ENCODE assay signal across 17 cellular contexts in the genomic region with DNA sequence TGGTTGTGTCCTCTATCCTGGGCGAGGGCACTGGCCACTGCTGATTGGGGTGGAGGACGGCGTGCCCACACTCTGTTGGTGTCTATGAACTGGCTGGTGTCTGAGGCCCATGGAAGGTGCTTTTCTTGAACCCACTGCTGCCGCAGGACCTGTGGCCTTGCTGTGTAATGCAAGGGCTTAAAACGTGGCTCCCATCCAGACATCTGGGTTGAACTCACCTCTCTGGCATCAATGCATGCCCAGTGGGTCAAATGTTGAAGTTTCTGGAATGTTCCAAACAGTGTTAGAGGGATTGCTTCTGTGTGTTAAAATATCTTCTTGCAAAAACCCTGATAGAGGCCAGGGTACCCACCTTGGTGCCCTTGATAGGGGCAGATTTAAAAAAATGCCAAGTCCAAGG. TPM values are rescaled to one million over a fixed set of nuclear protein-coding genes. Genes with fewer than 3 reads are reported as not detected.
DNase-seq lines count a peak whose midpoint lies in the region; ATAC-seq and TF ChIP-seq lines count a peak whose summit lies in the region.
"Had no signal": no experiment of that assay in that cellular context is flagged by ENCODE, and none has a peak within 500 bp of the region (broad histone marks: within the 10 kb centered on the region; RNA-seq: fewer than 3 reads in every experiment).

No MANE protein-coding gene starts in this region.

- no peak overlapping the region for H3K27ac Mint-ChIP-seq in stimulated activated naive CD8-positive, alpha-beta T cell treated with anti-CD3 and anti-CD28 coated beads, Interleukin-15, amount 100 ng/mL, for 72 hours
- H3K27ac Mint-ChIP-seq: CD8-positive, alpha-beta memory T cell; H9 had no signal

- ATAC-seq in stimulated activated naive CD8-positive, alpha-beta T cell treated with anti-CD3 and anti-CD28 coated beads, Interleukin-15, amount 100 ng/mL, for 72 hours, result no peak
- no peak for ATAC-seq in GM19397 (IDR thresholded peaks at IDR 0.05; ENCODE audit: unreplicated experiment)

- H3K4me3 ChIP-seq in choroid plexus epithelial cell (ENCODE audit: low read depth, low read length) (no peak overlapping the region), foreskin fibroblast (ENCODE audit: low read depth in 1 of 2, low read length in 2 of 2) (no peak overlapping the region), vagina (no peak overlapping the region)
- H3K4me3 ChIP-seq: Peyer's patch, SK-N-MC had no signal

- TF ChIP-seq POLR2A in vagina (IDR thresholded peaks at IDR 0.05), result no peak

- H3K27ac ChIP-seq in vagina, result no peak overlapping the region
- H3K27ac ChIP-seq: Peyer's patch, SK-N-MC had no signal

- no peaks in the 10 kb centered on the region for H3K9me3 Mint-ChIP-seq in stimulated activated naive CD8-positive, alpha-beta T cell treated with anti-CD3 and anti-CD28 coated beads, Interleukin-15, amount 100 ng/mL, for 72 hours
- H3K9me3 Mint-ChIP-seq: CD8-positive, alpha-beta memory T cell; H9 had no signal

- H3K27me3 ChIP-seq in vagina, result no peaks in the 10 kb centered on the region
- H3K27me3 ChIP-seq: Peyer's patch had no signal

- DNase-seq in EL, result peak; percentile 8
- peak; percentile 42 for DNase-seq in HCEC 1CT
- DNase-seq in choroid plexus epithelial cell (ENCODE audit: low read depth), result peak; percentile 44
- DNase-seq in foreskin fibroblast, result peak; percentile 64 to 77
- DNase-seq in stimulated activated naive CD8-positive, alpha-beta T cell treated with anti-CD3 and anti-CD28 coated beads, Interleukin-15, amount 100 ng/mL, for 72 hours, result no peak
- no peak for DNase-seq in vagina (ENCODE audit: extremely low spot score in 2 of 2)
- DNase-seq: C1 segment of cervical spinal cord; CD8-positive, alpha-beta memory T cell; DMS53; H9; MV-4-11; NCI-H1694 treated with DMSO at 0.1 percent for 48 hours; NK-92 treated with Interleukin-12 subunit alpha and Interleukin-12 subunit beta, amount 100 ng/mL, for 24 hours; Peyer's patch had no signal

- H3K4me1 ChIP-seq in vagina, result peaks cover 22% of the 10 kb centered on the region

- no peaks in the 10 kb centered on the region for H3K27me3 Mint-ChIP-seq in stimulated activated naive CD8-positive, alpha-beta T cell treated with anti-CD3 and anti-CD28 coated beads, Interleukin-15, amount 100 ng/mL, for 72 hours
- H3K27me3 Mint-ChIP-seq: CD8-positive, alpha-beta memory T cell had no signal

- no peaks in the 10 kb centered on the region for H3K9me3 ChIP-seq in vagina
- H3K9me3 ChIP-seq: Peyer's patch had no signal

- H3K36me3 ChIP-seq in vagina, result no peaks in the 10 kb centered on the region
- H3K36me3 ChIP-seq: Peyer's patch had no signal

- no peaks in the 10 kb centered on the region for H3K4me1 Mint-ChIP-seq in stimulated activated naive CD8-positive, alpha-beta T cell treated with anti-CD3 and anti-CD28 coated beads, Interleukin-15, amount 100 ng/mL, for 72 hours

- TF ChIP-seq CTCF in choroid plexus epithelial cell (conservative IDR thresholded peaks at IDR 0.05; ENCODE audit: low read depth, low read length) (no peak), foreskin fibroblast (IDR thresholded peaks at IDR 0.05; ENCODE audit: low read depth, low read length) (no peak), vagina (IDR thresholded peaks at IDR 0.05) (no peak)

- H3K4me3 Mint-ChIP-seq in stimulated activated naive CD8-positive, alpha-beta T cell treated with anti-CD3 and anti-CD28 coated beads, Interleukin-15, amount 100 ng/mL, for 72 hours, result no peak overlapping the region
- H3K4me3 Mint-ChIP-seq: CD8-positive, alpha-beta memory T cell; H9 had no signal

- intact Hi-C loops in vagina (cut with DNase I), result no loop called here

RNA-seq across cellular contexts. Expression of a gene that starts 42.6 kb away (rescaled TPM):
- total RNA-seq in vagina, result 13.5 TPM
- total RNA-seq: CD8-positive, alpha-beta memory T cell; H9; NCI-H460 had no signal

RNA-seq across cellular contexts. Expression of a gene that starts 46.8 kb away (rescaled TPM):
- 88.6 TPM for total RNA-seq in vagina
- total RNA-seq: CD8-positive, alpha-beta memory T cell had no signal

Comparison
In these comparisons a context has a peak if more than half of its experiments do, and no peak if none do; other contexts are left out.
1. DNase-seq: peak in EL (single experiment), HCEC 1CT (single experiment), choroid plexus epithelial cell (single experiment) and foreskin fibroblast (2 of 2); none in stimulated activated naive CD8-positive, alpha-beta T cell treated with anti-CD3 and anti-CD28 coated beads, Interleukin-15, amount 100 ng/mL, for 72 hours (0 of 2) and vagina (0 of 2).